ENCODE assay signal across 22 cellular contexts in the genomic region with DNA sequence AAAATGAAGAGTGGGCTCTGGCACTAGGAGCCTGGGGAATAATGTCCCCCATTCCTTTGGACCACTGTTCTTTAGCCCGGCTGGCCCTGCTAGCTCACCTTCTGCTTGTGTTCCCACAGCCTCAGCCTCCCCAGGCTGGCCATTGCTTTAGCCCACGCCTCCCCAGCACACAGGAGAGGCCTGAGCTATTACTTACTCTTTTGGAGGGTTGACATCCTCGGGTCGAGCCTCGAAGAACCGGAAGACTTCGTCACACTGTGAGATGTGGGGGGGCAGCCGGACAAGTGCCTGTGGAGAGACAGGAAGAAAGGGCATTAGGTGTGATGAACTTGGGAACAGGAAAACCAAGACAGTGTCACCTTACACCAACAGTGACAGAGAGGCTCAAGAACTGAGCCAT.
DNase-seq lines count a peak whose midpoint lies in the region; ATAC-seq, FAIRE-seq and TF ChIP-seq lines count a peak whose summit lies in the region.
"Had no signal": no experiment of that assay in that cellular context is flagged by ENCODE, and none has a peak within 500 bp of the region (broad histone marks: within the 10 kb centered on the region; RNA-seq: fewer than 3 reads in every experiment).

No MANE protein-coding gene starts in this region.

- dilution Hi-C loops in keratinocyte (cut with MboI; ENCODE audit: extremely low pct_ligation_motif_present, low sequenced_read_pairs), result no loop called here

- peaks cover 1% of the 10 kb centered on the region for H3K4me1 Mint-ChIP-seq in activated T-helper 17 cell treated with anti-CD3 and anti-CD28 coated beads, Interleukin-2, amount 50 U/mL, for 72 hours
- H3K4me1 Mint-ChIP-seq: B cell had no signal

- H3K79me2 ChIP-seq in keratinocyte (ENCODE audit: control insufficient read depth, insufficient read depth, low read length), result peaks cover 66% of the 10 kb centered on the region

- no peak for TF ChIP-seq CTCF in keratinocyte (optimal IDR thresholded peaks at IDR 0.05 in 1 of 3, IDR thresholded peaks at IDR 0.05 in 1 of 3, conservative IDR thresholded peaks at IDR 0.05 in 1 of 3; ENCODE audit: extremely low read depth in 1 of 3, insufficient read depth in 2 of 3, low read length in 3 of 3)

- no peak overlapping the region for H2AFZ ChIP-seq in keratinocyte (ENCODE audit: control insufficient read depth, low read length)
- H2AFZ ChIP-seq: GM23338 had no signal

- H3K36me3 ChIP-seq in keratinocyte (ENCODE audit: control insufficient read depth in 2 of 2, extremely low read depth in 1 of 2, insufficient read depth in 2 of 2, low read length in 2 of 2), result peaks cover 51 to 74% of the 10 kb centered on the region in 2 experiments

- ATAC-seq in Right ventricle myocardium superior (ENCODE audit: poor library complexity) (no peak), left cardiac atrium (no peak)
- ATAC-seq in activated T-helper 17 cell treated with anti-CD3 and anti-CD28 coated beads, Interleukin-2, amount 50 U/mL, for 72 hours (replicated peaks), result no peak
- no peak for ATAC-seq in activated naive CD4-positive, alpha-beta T cell treated with anti-CD3 and anti-CD28 coated beads, Interleukin-2, amount 50 U/mL, for 72 hours
- ATAC-seq: CD8-positive, alpha-beta T cell; GM23338; HCT116 had no signal

- H3K4me3 Mint-ChIP-seq in activated T-helper 17 cell treated with anti-CD3 and anti-CD28 coated beads, Interleukin-2, amount 50 U/mL, for 72 hours, result no peak overlapping the region
- H3K4me3 Mint-ChIP-seq: B cell; CD4-positive, CD25-positive, alpha-beta regulatory T cell; CD8-positive, alpha-beta T cell; GM23338; H9 had no signal

- H3K27me3 ChIP-seq in keratinocyte (ENCODE audit: control insufficient read depth, extremely low read depth, insufficient read depth, low read length), result no peaks in the 10 kb centered on the region
- H3K27me3 ChIP-seq: BLaER1 had no signal

- peak; percentile 64 for FAIRE-seq in keratinocyte (lab: Jason Lieb, UNC)
- FAIRE-seq: A204.1, G401.6, GM19239 had no signal

- intact Hi-C loops in Right ventricle myocardium superior (cut with DNase I), result no loop called here
- intact Hi-C loops in left cardiac atrium (cut with DNase I), result no loop called here

- H3K9me1 ChIP-seq in keratinocyte (ENCODE audit: control insufficient read depth, extremely low read depth, insufficient read depth, low read length), result peaks cover 3% of the 10 kb centered on the region

- H3K4me1 ChIP-seq in keratinocyte (ENCODE audit: control insufficient read depth, extremely low read depth, insufficient read depth, low read length), result peaks cover 10% of the 10 kb centered on the region
- H3K4me1 ChIP-seq: BLaER1 had no signal

- no peaks in the 10 kb centered on the region for H3K9me3 Mint-ChIP-seq in activated T-helper 17 cell treated with anti-CD3 and anti-CD28 coated beads, Interleukin-2, amount 50 U/mL, for 72 hours
- no peaks in the 10 kb centered on the region for H3K9me3 Mint-ChIP-seq in activated naive CD4-positive, alpha-beta T cell treated with anti-CD3 and anti-CD28 coated beads, Interleukin-2, amount 50 U/mL, for 72 hours
- H3K9me3 Mint-ChIP-seq: CD4-positive, CD25-positive, alpha-beta regulatory T cell; CD8-positive, alpha-beta T cell; GM23338; H9 had no signal

- peak overlapping the region; percentile 6 for H3K27ac Mint-ChIP-seq in activated T-helper 17 cell treated with anti-CD3 and anti-CD28 coated beads, Interleukin-2, amount 50 U/mL, for 72 hours
- no peak overlapping the region for H3K27ac Mint-ChIP-seq in activated naive CD4-positive, alpha-beta T cell treated with anti-CD3 and anti-CD28 coated beads, Interleukin-2, amount 50 U/mL, for 72 hours
- H3K27ac Mint-ChIP-seq: B cell; CD4-positive, CD25-positive, alpha-beta regulatory T cell; CD8-positive, alpha-beta T cell; GM23338; H9 had no signal

- H3K4me3 ChIP-seq in keratinocyte (ENCODE audit: control insufficient read depth in 2 of 3, extremely low read depth in 1 of 3, insufficient read depth in 2 of 3, low read depth in 1 of 3, low read length in 3 of 3), result no peak overlapping the region
- H3K4me3 ChIP-seq: BLaER1, GM23338 had no signal

- H3K27ac ChIP-seq in keratinocyte (ENCODE audit: control insufficient read depth, insufficient read depth, low read length), result no peak overlapping the region
- H3K27ac ChIP-seq: 22Rv1, BLaER1, C4-2B had no signal

- H3K9me3 ChIP-seq in keratinocyte (ENCODE audit: control insufficient read depth, low read depth, low read length), result no peaks in the 10 kb centered on the region
- H3K9me3 ChIP-seq: BLaER1, Caco-2 had no signal

- no peaks in the 10 kb centered on the region for H4K20me1 ChIP-seq in keratinocyte (ENCODE audit: control insufficient read depth, extremely low read depth, insufficient read depth, low read length)

- H3K9ac ChIP-seq in keratinocyte (ENCODE audit: control insufficient read depth, extremely low read depth, insufficient read depth, low read length), result no peak overlapping the region
- H3K9ac ChIP-seq: BLaER1 had no signal

- H3K36me3 Mint-ChIP-seq in activated T-helper 17 cell treated with anti-CD3 and anti-CD28 coated beads, Interleukin-2, amount 50 U/mL, for 72 hours (ENCODE audit: low read depth), result no peaks in the 10 kb centered on the region
- no peaks in the 10 kb centered on the region for H3K36me3 Mint-ChIP-seq in activated naive CD4-positive, alpha-beta T cell treated with anti-CD3 and anti-CD28 coated beads, Interleukin-2, amount 50 U/mL, for 72 hours
- H3K36me3 Mint-ChIP-seq: CD8-positive, alpha-beta T cell had no signal

- no peak overlapping the region for H3K4me2 ChIP-seq in keratinocyte (ENCODE audit: control insufficient read depth, extremely low read depth, insufficient read depth, low read depth, low read length)
- H3K4me2 ChIP-seq: BLaER1, GM23338 had no signal

- H3K27me3 Mint-ChIP-seq in activated T-helper 17 cell treated with anti-CD3 and anti-CD28 coated beads, Interleukin-2, amount 50 U/mL, for 72 hours, result no peaks in the 10 kb centered on the region
- H3K27me3 Mint-ChIP-seq: CD4-positive, CD25-positive, alpha-beta regulatory T cell had no signal

- DNase-seq in Right ventricle myocardium superior (peak; percentile 12), left cardiac atrium (no peak), keratinocyte (ENCODE audit: low read depth, low spot score) (no peak), ureter (ENCODE audit: low spot score) (no peak)
- DNase-seq in activated naive CD4-positive, alpha-beta T cell treated with Interleukin-2 at 50 U/mL for 16 hours, result no peak
- no peak for DNase-seq in activated naive CD4-positive, alpha-beta T cell treated with anti-CD3 and anti-CD28 coated beads, Interleukin-2, amount 50 U/mL, for 72 hours (ENCODE audit: low spot score in 2 of 2)
- DNase-seq: Caco-2; CD4-positive, CD25-positive, alpha-beta regulatory T cell; CD8-positive, alpha-beta T cell; DMS153; DND-41; H9 had no signal
